In the genomic region with DNA sequence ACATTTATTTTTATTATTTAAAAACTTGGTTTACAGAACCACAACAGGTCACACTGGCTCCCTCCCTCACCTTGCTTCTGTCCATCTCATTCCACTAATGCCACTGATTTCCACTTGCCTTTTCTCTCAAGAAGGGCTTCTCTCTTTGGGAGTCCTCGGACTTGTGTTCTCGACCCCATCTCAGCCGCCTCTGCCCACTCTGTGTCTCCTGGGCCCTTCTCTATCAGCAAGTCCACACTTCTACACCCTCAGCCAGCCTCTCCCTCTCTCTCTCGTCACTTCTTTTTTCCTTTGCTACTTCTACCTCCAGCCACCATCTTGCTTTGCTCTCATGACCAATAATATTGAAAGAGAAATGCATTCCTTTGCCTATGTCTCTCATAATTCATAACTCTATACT, we compare ENCODE assay signal across 7 cellular contexts.
"Had no signal": no experiment of that assay in that cellular context is flagged by ENCODE, and none has a peak within 500 bp of the region (broad histone marks: within the 10 kb centered on the region; RNA-seq: fewer than 3 reads in every experiment).

No MANE protein-coding gene starts in this region.

- FAIRE-seq: HepG2, HTR-8/SVneo, K562 had no signal

- H3K4me3 Mint-ChIP-seq: IgD-negative memory B cell had no signal

- H3K27ac Mint-ChIP-seq: IgD-negative memory B cell had no signal

- H3K27me3 Mint-ChIP-seq: IgD-negative memory B cell had no signal

- H3K9me3 Mint-ChIP-seq: IgD-negative memory B cell had no signal

- H3K4me3 ChIP-seq: K562 had no signal

- H3K4me1 Mint-ChIP-seq: IgD-negative memory B cell had no signal

- H3K36me3 Mint-ChIP-seq: IgD-negative memory B cell had no signal

- DNase-seq: IMR-90, KBM-7 had no signal

- H3K27ac ChIP-seq: HL-60 had no signal
